Comparison of ENCODE assay signal across 1 cellular context in the genomic region with DNA sequence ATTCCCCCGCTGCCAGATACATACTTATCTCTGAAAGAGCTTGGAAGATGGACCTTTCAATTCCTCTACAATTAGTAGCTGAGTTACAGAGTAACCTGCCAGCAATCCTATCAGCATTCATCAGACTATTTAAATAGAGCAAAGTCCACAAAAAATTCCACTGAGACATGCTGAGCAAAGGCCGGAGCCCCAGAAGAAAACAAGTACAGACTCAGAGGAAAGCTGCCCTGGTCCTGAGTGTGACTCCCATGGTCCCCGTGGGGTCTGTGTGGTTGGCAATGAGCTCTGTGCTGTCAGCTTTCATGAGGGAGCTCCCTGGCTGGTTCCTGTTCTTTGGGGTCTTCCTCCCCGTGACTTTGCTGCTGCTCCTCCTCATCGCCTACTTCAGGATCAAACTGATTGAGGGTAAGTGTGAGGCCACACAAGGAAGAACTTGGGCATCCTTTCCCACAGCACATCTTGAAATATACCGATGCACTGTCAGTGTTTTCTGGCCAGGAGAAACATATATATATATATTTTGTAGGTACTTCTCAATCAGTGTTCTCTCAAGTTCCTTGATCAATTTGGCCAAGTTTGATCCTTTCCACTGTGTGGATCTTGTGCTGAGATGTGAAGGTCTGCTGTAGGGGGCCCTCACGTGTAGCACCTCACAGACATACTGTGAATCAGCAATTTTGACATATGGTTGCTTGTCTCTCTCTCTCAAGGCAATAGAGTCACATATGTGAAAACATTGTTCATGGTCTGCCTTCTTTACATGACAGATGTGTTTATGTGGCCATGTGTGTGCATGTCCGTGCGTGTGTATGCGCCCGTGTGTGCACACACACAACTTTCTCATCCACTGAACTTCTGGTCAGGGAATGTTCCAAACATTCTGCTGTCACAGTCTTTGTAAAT.
TF ChIP-seq lines count a peak whose summit lies in the region.

SMLR1 (plus strand) TSS at position 160 of the 903 bp plus-strand sequence; CDS start at position 168, 8 bp downstream.

TF ChIP-seq in HepG2, 621 proteins besides CTCF, POLR2A, EP300 and RAD21 (continued from another document and continues in another):
- TF ChIP-seq, protein P1, sequence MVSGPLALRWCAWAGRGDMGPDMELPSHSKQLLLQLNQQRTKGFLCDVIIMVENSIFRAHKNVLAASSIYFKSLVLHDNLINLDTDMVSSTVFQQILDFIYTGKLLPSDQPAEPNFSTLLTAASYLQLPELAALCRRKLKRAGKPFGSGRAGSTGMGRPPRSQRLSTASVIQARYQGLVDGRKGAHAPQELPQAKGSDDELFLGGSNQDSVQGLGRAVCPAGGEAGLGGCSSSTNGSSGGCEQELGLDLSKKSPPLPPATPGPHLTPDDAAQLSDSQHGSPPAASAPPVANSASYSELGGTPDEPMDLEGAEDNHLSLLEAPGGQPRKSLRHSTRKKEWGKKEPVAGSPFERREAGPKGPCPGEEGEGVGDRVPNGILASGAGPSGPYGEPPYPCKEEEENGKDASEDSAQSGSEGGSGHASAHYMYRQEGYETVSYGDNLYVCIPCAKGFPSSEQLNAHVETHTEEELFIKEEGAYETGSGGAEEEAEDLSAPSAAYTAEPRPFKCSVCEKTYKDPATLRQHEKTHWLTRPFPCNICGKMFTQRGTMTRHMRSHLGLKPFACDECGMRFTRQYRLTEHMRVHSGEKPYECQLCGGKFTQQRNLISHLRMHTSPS (CRISPR knock-in tag; IDR thresholded peaks at IDR 0.05; ENCODE audit: low read depth), result no peak
- TF ChIP-seq HOXA9 (CRISPR knock-in tag; IDR thresholded peaks at IDR 0.05; ENCODE audit: borderline replicate concordance), result no peak
- peak; percentile 31; the same call in 1 of the 2 replicates for TF ChIP-seq ZNF629 (CRISPR knock-in tag; conservative IDR thresholded peaks at IDR 0.05)
- TF ChIP-seq, protein P2, sequence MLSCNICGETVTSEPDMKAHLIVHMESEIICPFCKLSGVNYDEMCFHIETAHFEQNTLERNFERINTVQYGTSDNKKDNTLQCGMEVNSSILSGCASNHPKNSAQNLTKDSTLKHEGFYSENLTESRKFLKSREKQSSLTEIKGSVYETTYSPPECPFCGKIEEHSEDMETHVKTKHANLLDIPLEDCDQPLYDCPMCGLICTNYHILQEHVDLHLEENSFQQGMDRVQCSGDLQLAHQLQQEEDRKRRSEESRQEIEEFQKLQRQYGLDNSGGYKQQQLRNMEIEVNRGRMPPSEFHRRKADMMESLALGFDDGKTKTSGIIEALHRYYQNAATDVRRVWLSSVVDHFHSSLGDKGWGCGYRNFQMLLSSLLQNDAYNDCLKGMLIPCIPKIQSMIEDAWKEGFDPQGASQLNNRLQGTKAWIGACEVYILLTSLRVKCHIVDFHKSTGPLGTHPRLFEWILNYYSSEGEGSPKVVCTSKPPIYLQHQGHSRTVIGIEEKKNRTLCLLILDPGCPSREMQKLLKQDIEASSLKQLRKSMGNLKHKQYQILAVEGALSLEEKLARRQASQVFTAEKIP (CRISPR knock-in tag; IDR thresholded peaks at IDR 0.05; ENCODE audit: borderline replicate concordance), result no peak
- peak; percentile 34 for TF ChIP-seq XRCC5 (optimal IDR thresholded peaks at IDR 0.05; ENCODE audit: low read length)
- peak; percentile 20; the same call in 1 of the 2 replicates for TF ChIP-seq SMAD3 (CRISPR knock-in tag; IDR thresholded peaks at IDR 0.05)
- TF ChIP-seq KDM3A (CRISPR knock-in tag; IDR thresholded peaks at IDR 0.05; ENCODE audit: low read depth), result no peak
- TF ChIP-seq TBX3 (IDR thresholded peaks at IDR 0.05; ENCODE audit: borderline replicate concordance), result peak; percentile 48; the same call in 1 of the 2 replicates
- peak; percentile 78; the same call in 1 of the 2 replicates for TF ChIP-seq ZNF274 (CRISPR knock-in tag; IDR thresholded peaks at IDR 0.05)
- no peak for TF ChIP-seq ZMYM3 (CRISPR knock-in tag; IDR thresholded peaks at IDR 0.05)
- TF ChIP-seq ZBTB38 (CRISPR knock-in tag; IDR thresholded peaks at IDR 0.05), result peak; percentile 53; the same call in 1 of the 2 replicates
- no peak for TF ChIP-seq ZFYVE20 (CRISPR knock-in tag; IDR thresholded peaks at IDR 0.05; ENCODE audit: borderline replicate concordance, low read depth)
- no peak for TF ChIP-seq NR0B2 (CRISPR knock-in tag; IDR thresholded peaks at IDR 0.05)
- peak; percentile 56; the same call in 1 of the 2 replicates for TF ChIP-seq ZNF224 (CRISPR knock-in tag; IDR thresholded peaks at IDR 0.05)
- TF ChIP-seq CEBPG (CRISPR knock-in tag; IDR thresholded peaks at IDR 0.05), result peak; percentile 52; the same call in 1 of the 2 replicates
- TF ChIP-seq MXD1 (CRISPR knock-in tag; IDR thresholded peaks at IDR 0.05), result no peak
- no peak for TF ChIP-seq ZNF264 (CRISPR knock-in tag; IDR thresholded peaks at IDR 0.05)
- no peak for TF ChIP-seq ZNF160 (CRISPR knock-in tag; IDR thresholded peaks at IDR 0.05)
- TF ChIP-seq AGO2 (optimal IDR thresholded peaks at IDR 0.05; ENCODE audit: low read depth, low read length), result no peak
- TF ChIP-seq, protein P3, sequence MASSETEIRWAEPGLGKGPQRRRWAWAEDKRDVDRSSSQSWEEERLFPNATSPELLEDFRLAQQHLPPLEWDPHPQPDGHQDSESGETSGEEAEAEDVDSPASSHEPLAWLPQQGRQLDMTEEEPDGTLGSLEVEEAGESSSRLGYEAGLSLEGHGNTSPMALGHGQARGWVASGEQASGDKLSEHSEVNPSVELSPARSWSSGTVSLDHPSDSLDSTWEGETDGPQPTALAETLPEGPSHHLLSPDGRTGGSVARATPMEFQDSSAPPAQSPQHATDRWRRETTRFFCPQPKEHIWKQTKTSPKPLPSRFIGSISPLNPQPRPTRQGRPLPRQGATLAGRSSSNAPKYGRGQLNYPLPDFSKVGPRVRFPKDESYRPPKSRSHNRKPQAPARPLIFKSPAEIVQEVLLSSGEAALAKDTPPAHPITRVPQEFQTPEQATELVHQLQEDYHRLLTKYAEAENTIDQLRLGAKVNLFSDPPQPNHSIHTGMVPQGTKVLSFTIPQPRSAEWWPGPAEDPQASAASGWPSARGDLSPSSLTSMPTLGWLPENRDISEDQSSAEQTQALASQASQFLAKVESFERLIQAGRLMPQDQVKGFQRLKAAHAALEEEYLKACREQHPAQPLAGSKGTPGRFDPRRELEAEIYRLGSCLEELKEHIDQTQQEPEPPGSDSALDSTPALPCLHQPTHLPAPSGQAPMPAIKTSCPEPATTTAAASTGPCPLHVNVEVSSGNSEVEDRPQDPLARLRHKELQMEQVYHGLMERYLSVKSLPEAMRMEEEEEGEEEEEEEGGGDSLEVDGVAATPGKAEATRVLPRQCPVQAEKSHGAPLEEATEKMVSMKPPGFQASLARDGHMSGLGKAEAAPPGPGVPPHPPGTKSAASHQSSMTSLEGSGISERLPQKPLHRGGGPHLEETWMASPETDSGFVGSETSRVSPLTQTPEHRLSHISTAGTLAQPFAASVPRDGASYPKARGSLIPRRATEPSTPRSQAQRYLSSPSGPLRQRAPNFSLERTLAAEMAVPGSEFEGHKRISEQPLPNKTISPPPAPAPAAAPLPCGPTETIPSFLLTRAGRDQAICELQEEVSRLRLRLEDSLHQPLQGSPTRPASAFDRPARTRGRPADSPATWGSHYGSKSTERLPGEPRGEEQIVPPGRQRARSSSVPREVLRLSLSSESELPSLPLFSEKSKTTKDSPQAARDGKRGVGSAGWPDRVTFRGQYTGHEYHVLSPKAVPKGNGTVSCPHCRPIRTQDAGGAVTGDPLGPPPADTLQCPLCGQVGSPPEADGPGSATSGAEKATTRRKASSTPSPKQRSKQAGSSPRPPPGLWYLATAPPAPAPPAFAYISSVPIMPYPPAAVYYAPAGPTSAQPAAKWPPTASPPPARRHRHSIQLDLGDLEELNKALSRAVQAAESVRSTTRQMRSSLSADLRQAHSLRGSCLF (CRISPR knock-in tag; IDR thresholded peaks at IDR 0.05; ENCODE audit: borderline replicate concordance), result no peak
- peak; percentile 46; the same call in 1 of the 2 replicates for TF ChIP-seq POGZ (CRISPR knock-in tag; IDR thresholded peaks at IDR 0.05)
- TF ChIP-seq KDM2A (CRISPR knock-in tag; IDR thresholded peaks at IDR 0.05; ENCODE audit: borderline replicate concordance, low read depth), result peak; percentile 44; the same call in 1 of the 2 replicates
- TF ChIP-seq, protein P4, sequence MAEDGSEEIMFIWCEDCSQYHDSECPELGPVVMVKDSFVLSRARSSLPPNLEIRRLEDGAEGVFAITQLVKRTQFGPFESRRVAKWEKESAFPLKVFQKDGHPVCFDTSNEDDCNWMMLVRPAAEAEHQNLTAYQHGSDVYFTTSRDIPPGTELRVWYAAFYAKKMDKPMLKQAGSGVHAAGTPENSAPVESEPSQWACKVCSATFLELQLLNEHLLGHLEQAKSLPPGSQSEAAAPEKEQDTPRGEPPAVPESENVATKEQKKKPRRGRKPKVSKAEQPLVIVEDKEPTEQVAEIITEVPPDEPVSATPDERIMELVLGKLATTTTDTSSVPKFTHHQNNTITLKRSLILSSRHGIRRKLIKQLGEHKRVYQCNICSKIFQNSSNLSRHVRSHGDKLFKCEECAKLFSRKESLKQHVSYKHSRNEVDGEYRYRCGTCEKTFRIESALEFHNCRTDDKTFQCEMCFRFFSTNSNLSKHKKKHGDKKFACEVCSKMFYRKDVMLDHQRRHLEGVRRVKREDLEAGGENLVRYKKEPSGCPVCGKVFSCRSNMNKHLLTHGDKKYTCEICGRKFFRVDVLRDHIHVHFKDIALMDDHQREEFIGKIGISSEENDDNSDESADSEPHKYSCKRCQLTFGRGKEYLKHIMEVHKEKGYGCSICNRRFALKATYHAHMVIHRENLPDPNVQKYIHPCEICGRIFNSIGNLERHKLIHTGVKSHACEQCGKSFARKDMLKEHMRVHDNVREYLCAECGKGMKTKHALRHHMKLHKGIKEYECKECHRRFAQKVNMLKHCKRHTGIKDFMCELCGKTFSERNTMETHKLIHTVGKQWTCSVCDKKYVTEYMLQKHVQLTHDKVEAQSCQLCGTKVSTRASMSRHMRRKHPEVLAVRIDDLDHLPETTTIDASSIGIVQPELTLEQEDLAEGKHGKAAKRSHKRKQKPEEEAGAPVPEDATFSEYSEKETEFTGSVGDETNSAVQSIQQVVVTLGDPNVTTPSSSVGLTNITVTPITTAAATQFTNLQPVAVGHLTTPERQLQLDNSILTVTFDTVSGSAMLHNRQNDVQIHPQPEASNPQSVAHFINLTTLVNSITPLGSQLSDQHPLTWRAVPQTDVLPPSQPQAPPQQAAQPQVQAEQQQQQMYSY (CRISPR knock-in tag; IDR thresholded peaks at IDR 0.05), result peak; percentile 15; the same call in 1 of the 2 replicates
- TF ChIP-seq, protein P5, sequence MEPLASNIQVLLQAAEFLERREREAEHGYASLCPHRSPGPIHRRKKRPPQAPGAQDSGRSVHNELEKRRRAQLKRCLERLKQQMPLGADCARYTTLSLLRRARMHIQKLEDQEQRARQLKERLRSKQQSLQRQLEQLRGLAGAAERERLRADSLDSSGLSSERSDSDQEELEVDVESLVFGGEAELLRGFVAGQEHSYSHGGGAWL (CRISPR knock-in tag; IDR thresholded peaks at IDR 0.05), result no peak
- TF ChIP-seq, protein P6, sequence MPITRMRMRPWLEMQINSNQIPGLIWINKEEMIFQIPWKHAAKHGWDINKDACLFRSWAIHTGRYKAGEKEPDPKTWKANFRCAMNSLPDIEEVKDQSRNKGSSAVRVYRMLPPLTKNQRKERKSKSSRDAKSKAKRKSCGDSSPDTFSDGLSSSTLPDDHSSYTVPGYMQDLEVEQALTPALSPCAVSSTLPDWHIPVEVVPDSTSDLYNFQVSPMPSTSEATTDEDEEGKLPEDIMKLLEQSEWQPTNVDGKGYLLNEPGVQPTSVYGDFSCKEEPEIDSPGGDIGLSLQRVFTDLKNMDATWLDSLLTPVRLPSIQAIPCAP (CRISPR knock-in tag; IDR thresholded peaks at IDR 0.05; ENCODE audit: low read depth), result 0 out of 2 replicates have a peak, but pooled peaks have one; percentile 37
- TF ChIP-seq NR2F6 (IDR thresholded peaks at IDR 0.05), result 0 out of 2 replicates have a peak, but pooled peaks have one; percentile 44
- TF ChIP-seq NR2F6 (CRISPR knock-in tag; IDR thresholded peaks at IDR 0.05), result peak; percentile 43
- TF ChIP-seq MTF2 (CRISPR knock-in tag; IDR thresholded peaks at IDR 0.05; ENCODE audit: borderline replicate concordance), result no peak
- TF ChIP-seq, protein P7, sequence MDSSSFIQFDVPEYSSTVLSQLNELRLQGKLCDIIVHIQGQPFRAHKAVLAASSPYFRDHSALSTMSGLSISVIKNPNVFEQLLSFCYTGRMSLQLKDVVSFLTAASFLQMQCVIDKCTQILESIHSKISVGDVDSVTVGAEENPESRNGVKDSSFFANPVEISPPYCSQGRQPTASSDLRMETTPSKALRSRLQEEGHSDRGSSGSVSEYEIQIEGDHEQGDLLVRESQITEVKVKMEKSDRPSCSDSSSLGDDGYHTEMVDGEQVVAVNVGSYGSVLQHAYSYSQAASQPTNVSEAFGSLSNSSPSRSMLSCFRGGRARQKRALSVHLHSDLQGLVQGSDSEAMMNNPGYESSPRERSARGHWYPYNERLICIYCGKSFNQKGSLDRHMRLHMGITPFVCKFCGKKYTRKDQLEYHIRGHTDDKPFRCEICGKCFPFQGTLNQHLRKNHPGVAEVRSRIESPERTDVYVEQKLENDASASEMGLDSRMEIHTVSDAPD (CRISPR knock-in tag; IDR thresholded peaks at IDR 0.05), result no peak; the same call in 1 of the 2 replicates
- no peak for TF ChIP-seq BRD4 (CRISPR knock-in tag; IDR thresholded peaks at IDR 0.05)
- no peak for TF ChIP-seq CENPT (CRISPR knock-in tag; IDR thresholded peaks at IDR 0.05; ENCODE audit: low read depth)
